In the genomic region with DNA sequence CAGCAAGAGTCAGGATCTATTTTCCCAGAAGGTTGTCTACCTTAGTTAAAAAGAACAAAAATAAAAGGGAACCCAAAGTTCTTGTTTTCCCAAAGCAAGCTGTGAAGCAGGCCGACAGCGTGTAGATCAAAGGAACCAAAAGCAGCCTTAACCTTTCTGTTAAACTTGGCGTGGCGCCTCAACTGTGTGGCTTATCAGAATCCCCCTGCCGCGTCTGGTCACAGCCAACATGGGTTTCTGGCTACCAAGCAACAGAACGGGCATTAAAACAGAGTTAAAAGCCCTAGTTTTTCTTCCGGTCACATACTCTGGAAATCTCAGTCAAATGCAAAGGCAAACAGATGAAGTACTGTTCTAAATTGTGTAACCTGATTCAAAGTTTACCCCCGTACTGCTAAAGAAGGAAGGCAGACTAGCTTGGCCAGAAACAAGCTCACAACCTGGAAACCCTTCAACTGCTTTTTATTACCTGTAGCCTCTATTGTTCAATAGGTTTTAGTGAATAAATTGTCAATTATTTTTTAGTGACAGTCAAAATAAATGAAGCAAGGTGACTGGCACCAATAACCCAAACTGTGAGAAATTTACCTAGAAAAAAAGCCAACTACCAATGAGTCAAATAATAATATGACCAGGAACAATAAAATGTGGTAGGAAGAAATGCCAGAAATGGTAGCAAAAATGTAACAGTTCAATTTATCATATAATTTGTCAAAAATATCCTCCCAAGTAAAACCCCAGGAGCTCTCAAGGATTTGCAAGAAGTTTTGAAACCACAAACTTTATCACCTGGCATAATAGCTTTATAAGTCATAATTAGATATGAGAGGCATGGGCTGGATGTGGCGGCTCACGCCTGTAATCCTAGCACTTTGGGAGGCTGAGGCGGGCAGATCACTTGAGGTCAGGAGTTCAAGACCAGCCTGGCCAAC, we compare ENCODE assay signal across 8 cellular contexts. TPM values are rescaled to one million over a fixed set of nuclear protein-coding genes. Genes with fewer than 3 reads are reported as not detected.
DNase-seq lines count a peak whose midpoint lies in the region; ATAC-seq and TF ChIP-seq lines count a peak whose summit lies in the region.

No MANE protein-coding gene starts in this region.

- no peak overlapping the region for H3K4me3 ChIP-seq in coronary artery

- peaks cover 2% of the 10 kb centered on the region for H3K36me3 Mint-ChIP-seq in activated naive CD4-positive, alpha-beta T cell treated with anti-CD3 and anti-CD28 coated beads, Interleukin-2, amount 50 U/mL, for 24 hours

- H3K27ac Mint-ChIP-seq in activated naive CD4-positive, alpha-beta T cell treated with anti-CD3 and anti-CD28 coated beads, Interleukin-2, amount 50 U/mL, for 24 hours, result peak overlapping the region; percentile 53

- CTCF ChIA-PET in RWPE1 (lab: Yijun Ruan, JAX), result no interaction called here

- peak overlapping the region; percentile 67 for H3K4me3 Mint-ChIP-seq in activated naive CD4-positive, alpha-beta T cell treated with anti-CD3 and anti-CD28 coated beads, Interleukin-2, amount 50 U/mL, for 24 hours

- peaks cover 24% of the 10 kb centered on the region for H3K4me1 Mint-ChIP-seq in activated naive CD4-positive, alpha-beta T cell treated with anti-CD3 and anti-CD28 coated beads, Interleukin-2, amount 50 U/mL, for 24 hours

- POLR2A ChIA-PET in RWPE1 (lab: Yijun Ruan, JAX; ENCODE audit: low non-redundant PET), result no interaction called here

- H3K27ac ChIP-seq in coronary artery (no peak overlapping the region), RWPE1 (no peak overlapping the region)

- H3K9me3 Mint-ChIP-seq in activated naive CD4-positive, alpha-beta T cell treated with anti-CD3 and anti-CD28 coated beads, Interleukin-2, amount 50 U/mL, for 24 hours, result no peaks in the 10 kb centered on the region

- peak; percentile 37 for DNase-seq in GM10266 (ENCODE audit: extremely low spot score)
- DNase-seq in NCI-H2081 treated with DMSO at 0.1 percent for 48 hours (lab: John Stamatoyannopoulos, UW), result peak; percentile 38
- DNase-seq in lung microvascular endothelial cell (ENCODE audit: low read depth in 2 of 2), result peak; percentile 72 to 95
- no peak for DNase-seq in coronary artery (ENCODE audit: low spot score)
- no peak for DNase-seq in GOT3 (lab: John Stamatoyannopoulos, UW)
- DNase-seq in RWPE1 (ENCODE audit: low spot score), result no peak

- ATAC-seq in esophagus mucosa, result no peak

- TF ChIP-seq CTCF in GM10266 (IDR thresholded peaks at IDR 0.05; ENCODE audit: control insufficient read depth, insufficient read depth, low read depth, missing control alignments) (no peak), coronary artery (IDR thresholded peaks at IDR 0.05) (no peak), RWPE1 (conservative IDR thresholded peaks at IDR 0.05; ENCODE audit: low read depth) (no peak)

- no peaks in the 10 kb centered on the region for H3K27me3 Mint-ChIP-seq in activated naive CD4-positive, alpha-beta T cell treated with anti-CD3 and anti-CD28 coated beads, Interleukin-2, amount 50 U/mL, for 24 hours

RNA-seq across cellular contexts. Expression of a gene that starts 21.4 kb away (rescaled TPM):
- 19.6 and 25.4 TPM in 2 replicates for total RNA-seq in lung microvascular endothelial cell
- total RNA-seq in esophagus mucosa, result 2.3 TPM

Comparison
In these comparisons a context has a peak if more than half of its experiments do, and no peak if none do; other contexts are left out.
1. DNase-seq: peak in GM10266 (single experiment), NCI-H2081 treated with DMSO at 0.1 percent for 48 hours (single experiment) and lung microvascular endothelial cell (2 of 2); none in coronary artery (single experiment), GOT3 (single experiment) and RWPE1 (single experiment).